In genomic region chr3:124325248-124325647, GRCh38 we compare ENCODE assay signal across 38 cellular contexts.
"Had no signal": no experiment of that assay in that cellular context is flagged by ENCODE, and none has a peak within 500 bp of the region (broad histone marks: within the 10 kb centered on the region; RNA-seq: fewer than 3 reads in every experiment).

No MANE protein-coding gene starts in this region.

- H3K4me3 Mint-ChIP-seq: activated B cell treated with CpG ODN at 0.5 μM for 24 hours; activated CD4-positive, alpha-beta memory T cell treated with anti-CD3 and anti-CD28 coated beads for 36 hours; activated CD8-positive, alpha-beta T cell treated with anti-CD3 and anti-CD28 coated beads for 36 hours; activated naive CD4-positive, alpha-beta T cell treated with anti-CD3 and anti-CD28 coated beads for 36 hours; activated naive CD8-positive, alpha-beta T cell treated with anti-CD3 and anti-CD28 coated beads for 36 hours; activated T-cell treated with anti-CD3 and anti-CD28 coated beads, Interleukin-2, amount 50 U/mL, for 4 hours; activated T-cell treated with anti-CD3 and anti-CD28 coated beads, Interleukin-2, amount 50 U/mL, for 72 hours; activated T-helper 1 cell treated with anti-CD3 and anti-CD28 coated beads, Interleukin-12 subunit alpha, Interleukin-12 subunit beta, Interleukin-2, Interleukin-4 antibody, amounts not matched to agents 30 ng/mL and 10 ng/mL and 1 ng/mL, durations not matched to agents 14 hours and 24 hours and 36 hours; activated T-helper 17 cell treated with anti-CD3 and anti-CD28 coated beads, Interleukin-2, amount 50 U/mL, for 72 hours; central memory CD8-positive, alpha-beta T cell; T-helper 1 cell treated with Interleukin-12 subunit alpha and Interleukin-12 subunit beta and Interleukin-4 antibody, amounts not matched to agents 30 μg/mL and 1 μg/mL, for 36 hours; T-helper 2 cell treated with Interferon-gamma antibody and Interleukin-4, amounts not matched to agents 5 μg/mL and 100 μg/mL, for 36 hours had no signal

- H3K27ac Mint-ChIP-seq: activated B cell treated with CpG ODN at 0.5 μM for 24 hours; activated CD4-positive, alpha-beta memory T cell treated with anti-CD3 and anti-CD28 coated beads for 36 hours; activated CD8-positive, alpha-beta T cell treated with anti-CD3 and anti-CD28 coated beads for 36 hours; activated naive CD4-positive, alpha-beta T cell treated with anti-CD3 and anti-CD28 coated beads for 36 hours; activated naive CD4-positive, alpha-beta T cell treated with anti-CD3 and anti-CD28 coated beads, Interleukin-2, amount 50 U/mL, for 72 hours; activated naive CD8-positive, alpha-beta T cell treated with anti-CD3 and anti-CD28 coated beads for 36 hours; activated T-cell treated with anti-CD3 and anti-CD28 coated beads, Interleukin-2, amount 50 U/mL, for 72 hours; activated T-helper 1 cell treated with anti-CD3 and anti-CD28 coated beads, Interleukin-12 subunit alpha, Interleukin-12 subunit beta, Interleukin-2, Interleukin-4 antibody, amounts not matched to agents 30 ng/mL and 10 ng/mL and 1 ng/mL, durations not matched to agents 14 hours and 24 hours and 36 hours; activated T-helper 17 cell treated with anti-CD3 and anti-CD28 coated beads, Interleukin-2, amount 50 U/mL, for 72 hours; T-helper 1 cell treated with Interleukin-12 subunit alpha and Interleukin-12 subunit beta and Interleukin-4 antibody, amounts not matched to agents 30 μg/mL and 1 μg/mL, for 36 hours; T-helper 2 cell treated with Interferon-gamma antibody and Interleukin-4, amounts not matched to agents 5 μg/mL and 100 μg/mL, for 36 hours had no signal

- H3K4me1 ChIP-seq: adrenal gland, body of pancreas, breast epithelium had no signal

- H3K27me3 Mint-ChIP-seq: activated B cell treated with CpG ODN at 0.5 μM for 24 hours; activated naive CD8-positive, alpha-beta T cell treated with anti-CD3 and anti-CD28 coated beads for 36 hours had no signal

- H3K4me1 Mint-ChIP-seq: activated B cell treated with CpG ODN at 0.5 μM for 24 hours; activated naive CD8-positive, alpha-beta T cell treated with anti-CD3 and anti-CD28 coated beads for 36 hours; activated T-helper 17 cell treated with anti-CD3 and anti-CD28 coated beads, Interleukin-2, amount 50 U/mL, for 72 hours; central memory CD8-positive, alpha-beta T cell had no signal

- H3K36me3 ChIP-seq: adrenal gland, brain microvascular endothelial cell, breast epithelium, cardiac muscle cell had no signal

- DNase-seq: activated B cell treated with CpG ODN at 0.5 μM for 24 hours; activated CD4-positive, alpha-beta memory T cell treated with anti-CD3 and anti-CD28 coated beads for 36 hours; activated CD4-positive, alpha-beta T cell treated with anti-CD3 and anti-CD28 coated beads for 4 hours; activated CD4-positive, alpha-beta T cell treated with anti-CD3 and anti-CD28 coated beads, Interleukin-2, amount 50 U/mL, for 1 hour; activated CD4-positive, alpha-beta T cell treated with anti-CD3 and anti-CD28 coated beads, Interleukin-2, amount 50 U/mL, for 4 hours; activated CD4-positive, CD25-positive, alpha-beta regulatory T cell treated with anti-CD3 and anti-CD28 coated beads, Interleukin-2, amount 50 U/mL, for 72 hours; activated CD8-positive, alpha-beta memory T cell treated with anti-CD3 and anti-CD28 coated beads, Interleukin-2, amount 50 U/mL, for 4 hours; activated CD8-positive, alpha-beta T cell treated with anti-CD3 and anti-CD28 coated beads for 36 hours; activated effector memory CD4-positive, alpha-beta T cell treated with anti-CD3 and anti-CD28 coated beads, Interleukin-2, amount 50 U/mL, for 16 hours; activated gamma-delta T cell treated with Interleukin-2 at 50 U/mL for 16 hours; activated naive CD4-positive, alpha-beta T cell; activated naive CD4-positive, alpha-beta T cell treated with anti-CD3 and anti-CD28 coated beads for 36 hours; activated naive CD4-positive, alpha-beta T cell treated with anti-CD3 and anti-CD28 coated beads, Interleukin-2, amount 50 U/mL, for 16 hours; activated naive CD8-positive, alpha-beta T cell treated with anti-CD3 and anti-CD28 coated beads for 36 hours; activated T-cell treated with anti-CD3 and anti-CD28 coated beads for 4 hours; activated T-cell treated with anti-CD3 and anti-CD28 coated beads, Interleukin-2, amount 50 U/mL, for 1 hour; activated T-cell treated with anti-CD3 and anti-CD28 coated beads, Interleukin-2, amount 50 U/mL, for 4 hours; activated T-cell treated with anti-CD3 and anti-CD28 coated beads, Interleukin-2, amount 50 U/mL, for 72 hours; adrenal gland; amniotic stem cell; aorta; body of pancreas; brain microvascular endothelial cell; caudate nucleus; cerebellar nuclear complex; SW 1271; T-helper 1 cell; T-helper 2 cell; T-helper 9 cell had no signal

- H3K27ac ChIP-seq: adrenal gland, body of pancreas, brain microvascular endothelial cell, breast epithelium, cardiac muscle cell, VCaP had no signal

- H3K27me3 ChIP-seq: adrenal gland, body of pancreas, brain microvascular endothelial cell, breast epithelium, cardiac muscle cell had no signal

- H3K9me3 Mint-ChIP-seq: activated B cell treated with CpG ODN at 0.5 μM for 24 hours; activated CD4-positive, alpha-beta memory T cell treated with anti-CD3 and anti-CD28 coated beads for 36 hours; activated CD8-positive, alpha-beta T cell treated with anti-CD3 and anti-CD28 coated beads for 36 hours; activated naive CD4-positive, alpha-beta T cell treated with anti-CD3 and anti-CD28 coated beads for 36 hours; activated naive CD4-positive, alpha-beta T cell treated with anti-CD3 and anti-CD28 coated beads, Interleukin-2, amount 50 U/mL, for 72 hours; activated naive CD8-positive, alpha-beta T cell treated with anti-CD3 and anti-CD28 coated beads for 36 hours; activated T-cell treated with anti-CD3 and anti-CD28 coated beads, Interleukin-2, amount 50 U/mL, for 4 hours; activated T-cell treated with anti-CD3 and anti-CD28 coated beads, Interleukin-2, amount 50 U/mL, for 72 hours; activated T-helper 1 cell treated with anti-CD3 and anti-CD28 coated beads, Interleukin-12 subunit alpha, Interleukin-12 subunit beta, Interleukin-2, Interleukin-4 antibody, amounts not matched to agents 30 ng/mL and 10 ng/mL and 1 ng/mL, durations not matched to agents 14 hours and 24 hours and 36 hours; activated T-helper 17 cell treated with anti-CD3 and anti-CD28 coated beads, Interleukin-2, amount 50 U/mL, for 72 hours; central memory CD8-positive, alpha-beta T cell; T-helper 1 cell treated with Interleukin-12 subunit alpha and Interleukin-12 subunit beta and Interleukin-4 antibody, amounts not matched to agents 30 μg/mL and 1 μg/mL, for 36 hours; T-helper 2 cell treated with Interferon-gamma antibody and Interleukin-4, amounts not matched to agents 5 μg/mL and 100 μg/mL, for 36 hours had no signal

- H3K4me3 ChIP-seq: adrenal gland, body of pancreas, breast epithelium, cardiac muscle cell had no signal

- H3K9me3 ChIP-seq: adrenal gland, body of pancreas, breast epithelium had no signal

- H3K36me3 Mint-ChIP-seq: activated CD4-positive, alpha-beta memory T cell treated with anti-CD3 and anti-CD28 coated beads for 36 hours; activated naive CD4-positive, alpha-beta T cell treated with anti-CD3 and anti-CD28 coated beads, Interleukin-2, amount 50 U/mL, for 72 hours; activated naive CD8-positive, alpha-beta T cell treated with anti-CD3 and anti-CD28 coated beads for 36 hours had no signal
